In the genomic region with DNA sequence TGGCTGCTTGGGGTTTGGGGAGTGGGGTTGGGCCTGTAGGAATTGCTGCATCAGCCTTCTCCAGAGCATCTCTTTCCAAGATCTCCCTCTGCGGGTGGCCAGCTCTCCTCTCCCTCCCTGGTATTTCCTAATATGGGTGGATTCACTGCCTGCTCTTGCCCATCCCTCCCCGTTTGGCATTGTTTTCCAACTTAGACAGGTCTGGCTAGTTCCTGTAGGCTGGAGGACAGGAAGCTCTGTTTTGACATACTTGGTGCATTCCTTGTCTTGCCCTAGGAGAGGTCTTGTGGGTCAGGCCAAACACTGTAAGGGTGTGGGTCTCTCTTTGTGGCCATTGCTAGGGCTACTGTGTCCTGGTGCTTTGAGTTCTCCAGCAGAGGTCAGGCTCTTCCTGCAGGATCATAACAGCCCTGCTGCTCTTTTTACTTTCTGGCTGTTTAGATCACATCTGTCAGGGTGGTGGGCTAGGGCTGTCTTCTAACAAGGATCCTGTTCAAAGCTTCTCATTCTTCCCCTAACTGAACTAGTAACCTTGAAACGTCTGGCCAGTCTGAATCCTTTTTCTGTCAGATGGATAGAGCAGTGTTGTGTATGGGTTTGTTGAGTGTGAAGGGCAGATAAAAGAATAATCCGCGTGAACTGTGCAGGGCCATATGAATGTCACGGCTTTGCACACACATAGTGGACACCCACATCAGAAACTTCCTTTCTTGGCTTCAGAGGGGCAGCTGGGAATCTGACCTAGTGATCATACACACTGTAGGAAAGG, we compare ENCODE assay signal across 8 cellular contexts. TPM values are rescaled to one million over a fixed set of nuclear protein-coding genes. Genes with fewer than 3 reads are reported as not detected.
DNase-seq lines count a peak whose midpoint lies in the region; ATAC-seq and TF ChIP-seq lines count a peak whose summit lies in the region.

No MANE protein-coding gene starts in this region.

- peaks cover 8% of the 10 kb centered on the region for H4K20me1 ChIP-seq in Loucy (ENCODE audit: insufficient read depth, low read length, poor library complexity, severe bottlenecking)

- H3F3A ChIP-seq in Loucy (ENCODE audit: low read depth), result no peaks in the 10 kb centered on the region

- no peak overlapping the region for H3K4me3 ChIP-seq in AG04450 (ENCODE audit: low read depth, low read length)
- H3K4me3 ChIP-seq in Loucy (ENCODE audit: low read length, poor library complexity, severe bottlenecking), result no peak overlapping the region
- H3K4me3 ChIP-seq in endodermal cell (ENCODE audit: low read length), result no peak overlapping the region
- no peak overlapping the region for H3K4me3 ChIP-seq in mucosa of rectum (ENCODE audit: low read length in 2 of 2)

- H3K4me1 ChIP-seq in Loucy (ENCODE audit: insufficient read depth, low read length, poor library complexity, severe bottlenecking) (peaks cover 3% of the 10 kb centered on the region), endodermal cell (ENCODE audit: control insufficient read depth, insufficient read depth, low read length) (no peaks in the 10 kb centered on the region), mucosa of rectum (ENCODE audit: control insufficient read depth in 2 of 2, insufficient read depth in 2 of 2, low read length in 2 of 2) (no peaks in the 10 kb centered on the region)

- DNase-seq in AG04450 (ENCODE audit: low read depth, low spot score) (peak; percentile 47), endodermal cell (peak; percentile 75), NCI-H1092 (lab: John Stamatoyannopoulos, UW) (no peak), NCI-H524 (lab: John Stamatoyannopoulos, UW) (no peak), DMS79 (lab: John Stamatoyannopoulos, UW) (no peak)

- no peak overlapping the region for H2AFZ ChIP-seq in Loucy (ENCODE audit: low read length)

- CTCF ChIA-PET in AG04450 (lab: Charles Lee), result interaction anchor here (0.5 to 2.7 kb wide), 29 partner anchors 9 to 511 kb away, joined by 3 to 44 read pairs (median 5); a partner anchor contains a TSS

- H3K27me3 ChIP-seq in AG04450 (ENCODE audit: control insufficient read depth, insufficient read depth, low read length), result no peaks in the 10 kb centered on the region
- H3K27me3 ChIP-seq in Loucy (ENCODE audit: insufficient read depth, low read length, poor library complexity, severe bottlenecking), result no peaks in the 10 kb centered on the region
- H3K27me3 ChIP-seq in endodermal cell (ENCODE audit: control insufficient read depth, insufficient read depth, low read length, poor library complexity, severe bottlenecking), result no peaks in the 10 kb centered on the region
- H3K27me3 ChIP-seq in mucosa of rectum (ENCODE audit: control insufficient read depth in 2 of 2, insufficient read depth in 2 of 2, low read length in 2 of 2), result no peaks in the 10 kb centered on the region

- no peak overlapping the region for H3K4me2 ChIP-seq in Loucy (ENCODE audit: low read depth, low read length, poor library complexity, severe bottlenecking)

- H3K27ac ChIP-seq in AG04450 (ENCODE audit: low read depth, low read length) (peak overlapping the region; percentile 69), endodermal cell (ENCODE audit: low read depth, low read length) (peak overlapping the region; percentile 36), mucosa of rectum (ENCODE audit: low read depth in 2 of 2, low read length in 2 of 2) (peak overlapping the region; percentile 12 to 15)

- H3K9me2 ChIP-seq in Loucy (replicated peaks; ENCODE audit: low read depth, low read length), result no peaks in the 10 kb centered on the region

- POLR2A ChIA-PET in AG04450 (lab: Yijun Ruan, JAX), result interaction anchor here (0.6 to 2.3 kb wide), 6 partner anchors 11 to 66 kb away, joined by 3 to 13 read pairs (median 4); a partner anchor contains a TSS

- peak overlapping the region; percentile 28 for H3K27ac Mint-ChIP-seq in endodermal cell

- peaks cover 54% of the 10 kb centered on the region; the same call in 1 of the 2 replicates for H3K36me3 ChIP-seq in Loucy (ENCODE audit: insufficient read depth, low read length)
- H3K36me3 ChIP-seq in endodermal cell (ENCODE audit: control insufficient read depth, insufficient read depth, low read length), result peaks cover 77% of the 10 kb centered on the region
- H3K36me3 ChIP-seq in mucosa of rectum (ENCODE audit: control insufficient read depth in 2 of 2, insufficient read depth in 2 of 2, low read length in 2 of 2), result peaks cover 19 to 28% of the 10 kb centered on the region in 2 donors

- no peak for ATAC-seq in GM19395 (IDR thresholded peaks at IDR 0.05; ENCODE audit: unreplicated experiment)

- no peak overlapping the region for H3K9ac ChIP-seq in Loucy (ENCODE audit: low read depth, low read length, poor library complexity, severe bottlenecking)
- H3K9ac ChIP-seq in endodermal cell (ENCODE audit: extremely low read depth, low read length, poor library complexity, severe bottlenecking), result no peak overlapping the region
- H3K9ac ChIP-seq in mucosa of rectum (ENCODE audit: low read depth in 1 of 2, low read length in 2 of 2), result no peak overlapping the region

- H3K36me3 Mint-ChIP-seq in endodermal cell (ENCODE audit: low read depth), result peaks cover 53% of the 10 kb centered on the region

- no peaks in the 10 kb centered on the region for H3K9me3 ChIP-seq in AG04450 (ENCODE audit: control insufficient read depth, insufficient read depth, low read length)
- H3K9me3 ChIP-seq in Loucy (ENCODE audit: insufficient read depth, low read depth, low read length), result no peaks in the 10 kb centered on the region
- H3K9me3 ChIP-seq in endodermal cell (ENCODE audit: control insufficient read depth, low read length), result no peaks in the 10 kb centered on the region
- H3K9me3 ChIP-seq in mucosa of rectum (ENCODE audit: control insufficient read depth in 2 of 2, low read length in 2 of 2), result no peaks in the 10 kb centered on the region

- no peaks in the 10 kb centered on the region for H3K27me3 Mint-ChIP-seq in endodermal cell (ENCODE audit: insufficient read depth)

- no peak overlapping the region for H3K4me3 Mint-ChIP-seq in endodermal cell

- no peaks in the 10 kb centered on the region for H3K9me3 Mint-ChIP-seq in endodermal cell

- H3K4me1 Mint-ChIP-seq in endodermal cell, result peaks cover under 1% of the 10 kb centered on the region

- TF ChIP-seq CTCF in AG04450 (IDR thresholded peaks at IDR 0.05; ENCODE audit: low read depth, low read length) (peak; percentile 79), Loucy (conservative IDR thresholded peaks at IDR 0.05; ENCODE audit: low read length) (peak; percentile 37), endodermal cell (conservative IDR thresholded peaks at IDR 0.05) (peak; percentile 75)

- H3K79me2 ChIP-seq in Loucy (ENCODE audit: insufficient read depth, low read length), result peaks cover 8% of the 10 kb centered on the region; the same call in 1 of the 2 replicates

- WGBS in endodermal cell (ENCODE audit: insufficient coverage in 1 of 2, insufficient read length in 1 of 2), 2 experiments, result 33 to 83% methylated on average over 1 to 6 of the region's 6 CpGs

RNA-seq across cellular contexts. Expression of a gene that starts 18.3 kb away (rescaled TPM):
- 12.1 and 12.9 TPM in 2 replicates for polyA plus RNA-seq in AG04450 (2011; rRNA removed)
- 22.5 and 23.1 TPM in 2 replicates for polyA minus RNA-seq in AG04450 (2011; rRNA and poly(A)+ RNA removed)
- total RNA-seq in endodermal cell, result 10 to 100 TPM; 33.5 to 36.6 TPM
- 28.1 TPM for polyA plus RNA-seq in endodermal cell (2013, experiment 1 of 2)
- polyA plus RNA-seq in endodermal cell (2013, experiment 2 of 2), result 24.7 TPM

RNA-seq across cellular contexts. Expression of a gene that starts 38.6 kb away (rescaled TPM):
- polyA plus RNA-seq in AG04450 (2011; rRNA removed), result 833 and 867 TPM in 2 replicates
- 654 and 673 TPM in 2 replicates for polyA minus RNA-seq in AG04450 (2011; rRNA and poly(A)+ RNA removed)
- 100 to 1,000 TPM; 469 to 541 TPM for total RNA-seq in endodermal cell
- polyA plus RNA-seq in endodermal cell (2013, experiment 1 of 2), result 523 TPM
- polyA plus RNA-seq in endodermal cell (2013, experiment 2 of 2), result 462 TPM

RNA-seq across cellular contexts. Expression of a gene that starts 43.7 kb away (rescaled TPM):
- 11.2 and 13.8 TPM in 2 replicates for polyA plus RNA-seq in AG04450 (2011; rRNA removed)
- 8.9 and 22.5 TPM in 2 replicates for polyA minus RNA-seq in AG04450 (2011; rRNA and poly(A)+ RNA removed)
- total RNA-seq in endodermal cell, result 10 to 100 TPM; 14.1 to 14.3 TPM
- polyA plus RNA-seq in endodermal cell (2013, experiment 1 of 2), result 22.1 TPM
- 23.6 TPM for polyA plus RNA-seq in endodermal cell (2013, experiment 2 of 2)

Comparison
In these comparisons a context has a peak if more than half of its experiments do, and no peak if none do; other contexts are left out.
1. DNase-seq: peak in AG04450 (single experiment) and endodermal cell (single experiment); none in NCI-H1092 (single experiment), NCI-H524 (0 of 2) and DMS79 (single experiment).
2. H3K27ac ChIP-seq: peak in every context shown above with its lines; median percentile 69 in AG04450; 36 in endodermal cell; 14 in mucosa of rectum.
3. Peak in every context shown above with its lines, with median percentiles within 50 percentile points of each other: CTCF ChIP-seq.